In the genomic region with DNA sequence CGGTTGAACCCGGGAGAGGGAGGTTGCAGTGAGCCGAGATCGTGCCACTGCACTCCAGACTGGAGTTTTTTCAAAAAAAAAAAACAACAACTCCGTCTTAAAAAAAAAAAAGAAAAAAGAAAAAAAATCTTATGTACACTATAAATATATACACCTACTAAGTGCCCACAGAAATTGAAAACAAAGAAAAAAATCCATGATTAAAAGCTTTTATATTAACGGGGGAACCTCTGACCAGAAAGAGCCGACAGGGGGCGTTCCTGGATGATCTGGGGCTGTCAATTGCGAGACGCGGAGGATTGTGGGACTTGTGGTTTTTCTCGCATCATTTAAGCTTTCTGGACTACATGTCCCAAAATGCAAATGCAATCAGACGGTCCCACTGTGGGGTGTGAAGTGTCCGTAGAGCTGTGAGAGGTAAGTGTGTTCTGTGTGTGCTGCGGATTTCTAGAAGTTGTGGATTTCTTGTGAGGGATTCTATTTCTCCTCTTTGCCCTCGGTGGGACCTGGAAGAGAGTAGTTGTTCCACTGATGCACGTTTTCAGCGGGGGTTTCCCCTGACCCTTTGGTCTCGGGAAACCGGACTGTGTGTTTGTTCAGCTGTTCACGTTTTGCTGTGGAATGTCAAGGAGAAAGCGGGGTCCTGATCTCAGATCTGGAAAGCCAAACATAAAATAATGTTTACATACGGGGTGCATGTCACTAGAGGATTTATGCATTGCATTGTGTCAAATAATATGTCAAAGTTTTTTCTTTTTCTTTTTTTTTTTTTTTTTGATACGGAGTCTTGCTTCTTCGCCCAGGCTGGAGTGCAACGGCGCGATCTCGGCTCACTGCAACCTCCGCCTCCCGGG, we compare ENCODE assay signal across 1 cellular context.
TF ChIP-seq lines count a peak whose summit lies in the region.

A gene with protein sequence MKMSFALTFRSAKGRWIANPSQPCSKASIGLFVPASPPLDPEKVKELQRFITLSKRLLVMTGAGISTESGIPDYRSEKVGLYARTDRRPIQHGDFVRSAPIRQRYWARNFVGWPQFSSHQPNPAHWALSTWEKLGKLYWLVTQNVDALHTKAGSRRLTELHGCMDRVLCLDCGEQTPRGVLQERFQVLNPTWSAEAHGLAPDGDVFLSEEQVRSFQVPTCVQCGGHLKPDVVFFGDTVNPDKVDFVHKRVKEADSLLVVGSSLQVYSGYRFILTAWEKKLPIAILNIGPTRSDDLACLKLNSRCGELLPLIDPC (plus strand): TSS at position 360 of the 854 bp plus-strand sequence. CDS start 1,241 bp downstream, outside the sequence.

TF ChIP-seq in HepG2, 621 proteins besides CTCF, POLR2A, EP300 and RAD21 (continued from another document and continues in another):
- TF ChIP-seq, protein P1, sequence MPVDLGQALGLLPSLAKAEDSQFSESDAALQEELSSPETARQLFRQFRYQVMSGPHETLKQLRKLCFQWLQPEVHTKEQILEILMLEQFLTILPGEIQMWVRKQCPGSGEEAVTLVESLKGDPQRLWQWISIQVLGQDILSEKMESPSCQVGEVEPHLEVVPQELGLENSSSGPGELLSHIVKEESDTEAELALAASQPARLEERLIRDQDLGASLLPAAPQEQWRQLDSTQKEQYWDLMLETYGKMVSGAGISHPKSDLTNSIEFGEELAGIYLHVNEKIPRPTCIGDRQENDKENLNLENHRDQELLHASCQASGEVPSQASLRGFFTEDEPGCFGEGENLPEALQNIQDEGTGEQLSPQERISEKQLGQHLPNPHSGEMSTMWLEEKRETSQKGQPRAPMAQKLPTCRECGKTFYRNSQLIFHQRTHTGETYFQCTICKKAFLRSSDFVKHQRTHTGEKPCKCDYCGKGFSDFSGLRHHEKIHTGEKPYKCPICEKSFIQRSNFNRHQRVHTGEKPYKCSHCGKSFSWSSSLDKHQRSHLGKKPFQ (CRISPR knock-in tag; IDR thresholded peaks at IDR 0.05; ENCODE audit: insufficient replicate concordance): peak; percentile 84
- TF ChIP-seq RFX5 (IDR thresholded peaks at IDR 0.05; ENCODE audit: low read depth, low read length) (no peak), KDM2A (CRISPR knock-in tag; IDR thresholded peaks at IDR 0.05; ENCODE audit: borderline replicate concordance, low read depth) (0 out of 2 replicates have a peak, but pooled peaks have one; percentile 41), SNAPC2 (CRISPR knock-in tag; IDR thresholded peaks at IDR 0.05) (no peak), SUZ12 (IDR thresholded peaks at IDR 0.05; ENCODE audit: low read depth, low read length) (peak; percentile 75), HOXA7 (CRISPR knock-in tag; IDR thresholded peaks at IDR 0.05) (no peak), GABPB1 (CRISPR knock-in tag; IDR thresholded peaks at IDR 0.05) (peak; percentile 40), ATM (IDR thresholded peaks at IDR 0.05; ENCODE audit: borderline replicate concordance) (no peak), KLF15 (CRISPR knock-in tag; IDR thresholded peaks at IDR 0.05; ENCODE audit: borderline replicate concordance) (no peak), ISX (CRISPR knock-in tag; conservative IDR thresholded peaks at IDR 0.05) (no peak), GTF3A (CRISPR knock-in tag; conservative IDR thresholded peaks at IDR 0.05) (peak; percentile 33; the same call in 1 of the 2 replicates), KMT2B (CRISPR knock-in tag; IDR thresholded peaks at IDR 0.05) (peak; percentile 66; the same call in 1 of the 2 replicates), ZNF556 (CRISPR knock-in tag; IDR thresholded peaks at IDR 0.05; ENCODE audit: borderline replicate concordance) (peak; percentile 66; the same call in 1 of the 2 replicates), BRCA1 (CRISPR knock-in tag; IDR thresholded peaks at IDR 0.05) (no peak), RORA (CRISPR knock-in tag; IDR thresholded peaks at IDR 0.05) (0 out of 2 replicates have a peak, but pooled peaks have one; percentile 72), ZNF263 (CRISPR knock-in tag; IDR thresholded peaks at IDR 0.05) (no peak), MXD4 (CRISPR knock-in tag; IDR thresholded peaks at IDR 0.05) (peak; percentile 54; the same call in 1 of the 2 replicates), SRSF1 (optimal IDR thresholded peaks at IDR 0.05; ENCODE audit: low read depth, low read length) (no peak), ZNF383 (CRISPR knock-in tag; IDR thresholded peaks at IDR 0.05; ENCODE audit: borderline replicate concordance) (no peak), SNRNP70 (IDR thresholded peaks at IDR 0.05; ENCODE audit: low read depth, low read length) (no peak), ZNF589 (CRISPR knock-in tag; conservative IDR thresholded peaks at IDR 0.05) (no peak)
- TF ChIP-seq, protein P2, sequence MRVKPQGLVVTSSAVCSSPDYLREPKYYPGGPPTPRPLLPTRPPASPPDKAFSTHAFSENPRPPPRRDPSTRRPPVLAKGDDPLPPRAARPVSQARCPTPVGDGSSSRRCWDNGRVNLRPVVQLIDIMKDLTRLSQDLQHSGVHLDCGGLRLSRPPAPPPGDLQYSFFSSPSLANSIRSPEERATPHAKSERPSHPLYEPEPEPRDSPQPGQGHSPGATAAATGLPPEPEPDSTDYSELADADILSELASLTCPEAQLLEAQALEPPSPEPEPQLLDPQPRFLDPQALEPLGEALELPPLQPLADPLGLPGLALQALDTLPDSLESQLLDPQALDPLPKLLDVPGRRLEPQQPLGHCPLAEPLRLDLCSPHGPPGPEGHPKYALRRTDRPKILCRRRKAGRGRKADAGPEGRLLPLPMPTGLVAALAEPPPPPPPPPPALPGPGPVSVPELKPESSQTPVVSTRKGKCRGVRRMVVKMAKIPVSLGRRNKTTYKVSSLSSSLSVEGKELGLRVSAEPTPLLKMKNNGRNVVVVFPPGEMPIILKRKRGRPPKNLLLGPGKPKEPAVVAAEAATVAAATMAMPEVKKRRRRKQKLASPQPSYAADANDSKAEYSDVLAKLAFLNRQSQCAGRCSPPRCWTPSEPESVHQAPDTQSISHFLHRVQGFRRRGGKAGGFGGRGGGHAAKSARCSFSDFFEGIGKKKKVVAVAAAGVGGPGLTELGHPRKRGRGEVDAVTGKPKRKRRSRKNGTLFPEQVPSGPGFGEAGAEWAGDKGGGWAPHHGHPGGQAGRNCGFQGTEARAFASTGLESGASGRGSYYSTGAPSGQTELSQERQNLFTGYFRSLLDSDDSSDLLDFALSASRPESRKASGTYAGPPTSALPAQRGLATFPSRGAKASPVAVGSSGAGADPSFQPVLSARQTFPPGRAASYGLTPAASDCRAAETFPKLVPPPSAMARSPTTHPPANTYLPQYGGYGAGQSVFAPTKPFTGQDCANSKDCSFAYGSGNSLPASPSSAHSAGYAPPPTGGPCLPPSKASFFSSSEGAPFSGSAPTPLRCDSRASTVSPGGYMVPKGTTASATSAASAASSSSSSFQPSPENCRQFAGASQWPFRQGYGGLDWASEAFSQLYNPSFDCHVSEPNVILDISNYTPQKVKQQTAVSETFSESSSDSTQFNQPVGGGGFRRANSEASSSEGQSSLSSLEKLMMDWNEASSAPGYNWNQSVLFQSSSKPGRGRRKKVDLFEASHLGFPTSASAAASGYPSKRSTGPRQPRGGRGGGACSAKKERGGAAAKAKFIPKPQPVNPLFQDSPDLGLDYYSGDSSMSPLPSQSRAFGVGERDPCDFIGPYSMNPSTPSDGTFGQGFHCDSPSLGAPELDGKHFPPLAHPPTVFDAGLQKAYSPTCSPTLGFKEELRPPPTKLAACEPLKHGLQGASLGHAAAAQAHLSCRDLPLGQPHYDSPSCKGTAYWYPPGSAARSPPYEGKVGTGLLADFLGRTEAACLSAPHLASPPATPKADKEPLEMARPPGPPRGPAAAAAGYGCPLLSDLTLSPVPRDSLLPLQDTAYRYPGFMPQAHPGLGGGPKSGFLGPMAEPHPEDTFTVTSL (CRISPR knock-in tag; IDR thresholded peaks at IDR 0.05; ENCODE audit: borderline replicate concordance): 0 out of 2 replicates have a peak, but pooled peaks have one; percentile 35
- TF ChIP-seq, protein P3, sequence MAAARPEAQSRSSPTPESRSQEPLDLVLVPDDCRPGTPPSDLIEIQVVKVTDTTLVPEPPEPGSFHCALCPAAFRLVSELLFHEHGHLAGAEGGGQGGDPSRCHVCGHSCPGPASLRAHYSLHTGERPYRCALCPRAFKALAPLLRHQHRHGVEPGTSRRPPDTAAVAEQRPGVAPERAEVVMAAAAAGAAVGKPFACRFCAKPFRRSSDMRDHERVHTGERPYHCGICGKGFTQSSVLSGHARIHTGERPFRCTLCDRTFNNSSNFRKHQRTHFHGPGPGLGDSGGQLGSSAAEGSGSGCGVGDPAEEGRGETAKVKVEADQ (CRISPR knock-in tag; IDR thresholded peaks at IDR 0.05; ENCODE audit: borderline replicate concordance): no peak
- TF ChIP-seq, protein P4, sequence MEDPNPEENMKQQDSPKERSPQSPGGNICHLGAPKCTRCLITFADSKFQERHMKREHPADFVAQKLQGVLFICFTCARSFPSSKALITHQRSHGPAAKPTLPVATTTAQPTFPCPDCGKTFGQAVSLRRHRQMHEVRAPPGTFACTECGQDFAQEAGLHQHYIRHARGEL (CRISPR knock-in tag; IDR thresholded peaks at IDR 0.05): no peak
- TF ChIP-seq, protein P5, sequence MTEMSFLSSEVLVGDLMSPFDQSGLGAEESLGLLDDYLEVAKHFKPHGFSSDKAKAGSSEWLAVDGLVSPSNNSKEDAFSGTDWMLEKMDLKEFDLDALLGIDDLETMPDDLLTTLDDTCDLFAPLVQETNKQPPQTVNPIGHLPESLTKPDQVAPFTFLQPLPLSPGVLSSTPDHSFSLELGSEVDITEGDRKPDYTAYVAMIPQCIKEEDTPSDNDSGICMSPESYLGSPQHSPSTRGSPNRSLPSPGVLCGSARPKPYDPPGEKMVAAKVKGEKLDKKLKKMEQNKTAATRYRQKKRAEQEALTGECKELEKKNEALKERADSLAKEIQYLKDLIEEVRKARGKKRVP (CRISPR knock-in tag; IDR thresholded peaks at IDR 0.05): peak in 1 of 2 experiments; percentile 47; a peak in 1 of 4 replicates
- TF ChIP-seq, protein P6, sequence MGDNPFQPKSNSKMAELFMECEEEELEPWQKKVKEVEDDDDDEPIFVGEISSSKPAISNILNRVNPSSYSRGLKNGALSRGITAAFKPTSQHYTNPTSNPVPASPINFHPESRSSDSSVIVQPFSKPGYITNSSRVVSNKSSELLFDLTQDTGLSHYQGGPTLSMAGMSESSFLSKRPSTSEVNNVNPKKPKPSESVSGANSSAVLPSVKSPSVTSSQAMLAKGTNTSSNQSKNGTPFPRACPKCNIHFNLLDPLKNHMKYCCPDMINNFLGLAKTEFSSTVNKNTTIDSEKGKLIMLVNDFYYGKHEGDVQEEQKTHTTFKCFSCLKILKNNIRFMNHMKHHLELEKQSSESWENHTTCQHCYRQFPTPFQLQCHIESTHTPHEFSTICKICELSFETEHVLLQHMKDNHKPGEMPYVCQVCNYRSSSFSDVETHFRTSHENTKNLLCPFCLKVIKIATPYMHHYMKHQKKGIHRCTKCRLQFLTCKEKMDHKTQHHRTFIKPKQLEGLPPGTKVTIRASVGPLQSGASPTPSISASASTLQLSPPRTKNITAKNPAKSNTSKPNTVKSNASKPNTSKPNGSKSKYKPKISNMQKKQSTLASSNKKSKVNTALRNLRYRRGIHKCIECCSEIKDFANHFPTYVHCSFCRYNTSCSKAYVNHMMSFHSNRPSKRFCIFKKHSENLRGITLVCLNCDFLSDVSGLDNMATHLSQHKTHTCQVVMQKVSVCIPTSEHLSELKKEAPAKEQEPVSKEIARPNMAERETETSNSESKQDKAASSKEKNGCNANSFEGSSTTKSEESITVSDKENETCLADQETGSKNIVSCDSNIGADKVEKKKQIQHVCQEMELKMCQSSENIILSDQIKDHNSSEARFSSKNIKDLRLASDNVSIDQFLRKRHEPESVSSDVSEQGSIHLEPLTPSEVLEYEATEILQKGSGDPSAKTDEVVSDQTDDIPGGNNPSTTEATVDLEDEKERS (CRISPR knock-in tag; IDR thresholded peaks at IDR 0.05): no peak
- TF ChIP-seq, protein P7, sequence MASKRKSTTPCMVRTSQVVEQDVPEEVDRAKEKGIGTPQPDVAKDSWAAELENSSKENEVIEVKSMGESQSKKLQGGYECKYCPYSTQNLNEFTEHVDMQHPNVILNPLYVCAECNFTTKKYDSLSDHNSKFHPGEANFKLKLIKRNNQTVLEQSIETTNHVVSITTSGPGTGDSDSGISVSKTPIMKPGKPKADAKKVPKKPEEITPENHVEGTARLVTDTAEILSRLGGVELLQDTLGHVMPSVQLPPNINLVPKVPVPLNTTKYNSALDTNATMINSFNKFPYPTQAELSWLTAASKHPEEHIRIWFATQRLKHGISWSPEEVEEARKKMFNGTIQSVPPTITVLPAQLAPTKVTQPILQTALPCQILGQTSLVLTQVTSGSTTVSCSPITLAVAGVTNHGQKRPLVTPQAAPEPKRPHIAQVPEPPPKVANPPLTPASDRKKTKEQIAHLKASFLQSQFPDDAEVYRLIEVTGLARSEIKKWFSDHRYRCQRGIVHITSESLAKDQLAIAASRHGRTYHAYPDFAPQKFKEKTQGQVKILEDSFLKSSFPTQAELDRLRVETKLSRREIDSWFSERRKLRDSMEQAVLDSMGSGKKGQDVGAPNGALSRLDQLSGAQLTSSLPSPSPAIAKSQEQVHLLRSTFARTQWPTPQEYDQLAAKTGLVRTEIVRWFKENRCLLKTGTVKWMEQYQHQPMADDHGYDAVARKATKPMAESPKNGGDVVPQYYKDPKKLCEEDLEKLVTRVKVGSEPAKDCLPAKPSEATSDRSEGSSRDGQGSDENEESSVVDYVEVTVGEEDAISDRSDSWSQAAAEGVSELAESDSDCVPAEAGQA (IDR thresholded peaks at IDR 0.05; ENCODE audit: low read depth): 0 out of 2 replicates have a peak, but pooled peaks have one; percentile 23
- TF ChIP-seq, protein P7 (CRISPR knock-in tag; IDR thresholded peaks at IDR 0.05; ENCODE audit: borderline replicate concordance): no peak
- TF ChIP-seq, protein P8, sequence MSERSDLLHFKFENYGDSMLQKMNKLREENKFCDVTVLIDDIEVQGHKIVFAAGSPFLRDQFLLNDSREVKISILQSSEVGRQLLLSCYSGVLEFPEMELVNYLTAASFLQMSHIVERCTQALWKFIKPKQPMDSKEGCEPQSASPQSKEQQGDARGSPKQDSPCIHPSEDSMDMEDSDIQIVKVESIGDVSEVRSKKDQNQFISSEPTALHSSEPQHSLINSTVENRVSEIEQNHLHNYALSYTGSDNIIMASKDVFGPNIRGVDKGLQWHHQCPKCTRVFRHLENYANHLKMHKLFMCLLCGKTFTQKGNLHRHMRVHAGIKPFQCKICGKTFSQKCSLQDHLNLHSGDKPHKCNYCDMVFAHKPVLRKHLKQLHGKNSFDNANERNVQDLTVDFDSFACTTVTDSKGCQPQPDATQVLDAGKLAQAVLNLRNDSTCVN (CRISPR knock-in tag; IDR thresholded peaks at IDR 0.05; ENCODE audit: borderline replicate concordance): 0 out of 2 replicates have a peak, but pooled peaks have one; percentile 31
